9 cellular contexts compared by ENCODE assay signal in the genomic region with DNA sequence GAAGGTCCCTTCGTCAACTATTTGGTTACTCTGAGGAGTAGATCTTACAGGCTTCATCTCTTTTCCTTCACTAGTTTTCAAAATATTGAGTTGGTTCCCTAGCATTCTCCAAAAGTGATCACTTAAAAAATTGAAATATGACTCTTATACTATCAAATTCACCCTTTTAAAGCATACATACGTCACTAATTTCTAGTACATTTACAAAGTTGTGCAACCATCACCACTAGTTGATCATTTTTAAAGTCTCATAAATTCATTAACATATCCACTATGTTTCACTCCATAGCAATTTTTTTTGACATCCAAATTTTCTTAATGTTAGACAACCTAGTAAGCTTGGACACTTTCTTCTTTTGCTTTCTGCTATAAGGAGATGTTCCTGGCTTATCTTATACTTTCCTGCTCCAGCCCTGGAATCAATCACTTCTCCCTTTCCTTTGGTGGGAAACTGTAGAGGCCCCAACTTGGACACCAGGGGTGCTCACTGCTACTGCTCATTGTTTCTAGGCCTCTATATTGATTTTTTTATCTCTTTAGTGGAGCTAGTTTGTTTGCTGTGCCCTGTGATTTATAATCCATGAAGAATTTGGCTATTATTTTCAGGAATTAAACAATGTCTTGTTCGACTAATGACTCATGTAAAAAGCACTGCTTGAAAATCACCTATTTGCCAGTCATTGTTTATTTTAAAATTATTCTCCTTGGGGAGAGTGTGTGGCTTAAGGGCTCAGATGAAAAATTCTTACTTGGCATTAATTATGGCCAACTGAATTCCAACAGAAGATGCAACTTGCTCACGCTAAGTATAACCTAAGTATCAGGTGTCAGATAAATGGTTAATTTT. TPM values are rescaled to one million over a fixed set of nuclear protein-coding genes. Genes with fewer than 3 reads are reported as not detected.
DNase-seq lines count a peak whose midpoint lies in the region; ATAC-seq, FAIRE-seq and TF ChIP-seq lines count a peak whose summit lies in the region.
"Had no signal": no experiment of that assay in that cellular context is flagged by ENCODE, and none has a peak within 500 bp of the region (broad histone marks: within the 10 kb centered on the region; RNA-seq: fewer than 3 reads in every experiment).

No MANE protein-coding gene starts in this region.

- peaks cover 11% of the 10 kb centered on the region for H3K79me2 ChIP-seq in K562 (ENCODE audit: control insufficient read depth, insufficient read depth, low read length)

- TF ChIP-seq POLR2A in K562 (conservative IDR thresholded peaks at IDR 0.05), result no peak

- H3K27me3 Mint-ChIP-seq in natural killer cell treated with Interleukin-12 subunit alpha and Interleukin-12 subunit beta and Interleukin-15 and Interleukin-18, amount 100 ng/mL, for 72 hours, result no peaks in the 10 kb centered on the region

- no peak for TF ChIP-seq CTCF in K562 (IDR thresholded peaks at IDR 0.05 in 2 of 3, conservative IDR thresholded peaks at IDR 0.05 in 1 of 3; ENCODE audit: insufficient read depth in 2 of 3, low read depth in 1 of 3, low read length in 3 of 3)

- in situ Hi-C loops in K562 (cut with MboI), result no loop called here

- peak overlapping the region; percentile 39 for H3K4me3 Mint-ChIP-seq in natural killer cell treated with Interleukin-12 subunit alpha and Interleukin-12 subunit beta and Interleukin-15 and Interleukin-18, amount 100 ng/mL, for 72 hours

- ATAC-seq in K562, result no peak
- no peak for ATAC-seq in natural killer cell treated with Interleukin-12 subunit alpha and Interleukin-12 subunit beta and Interleukin-15 and Interleukin-18, amount 100 ng/mL, for 72 hours
- no peak for ATAC-seq in HG03280 (IDR thresholded peaks at IDR 0.05; ENCODE audit: unreplicated experiment)

- no peak for FAIRE-seq in K562 (lab: Jason Lieb, UNC)

- H3K4me3 ChIP-seq in K562, result no peak overlapping the region

- H3K36me3 ChIP-seq in K562 (ENCODE audit: control insufficient read depth, insufficient read depth, low read length), result no peaks in the 10 kb centered on the region

- no peaks in the 10 kb centered on the region for H4K20me1 ChIP-seq in K562 (replicated peaks; ENCODE audit: control insufficient read depth, insufficient read depth, low read length)

- H3K4me1 ChIP-seq in K562 (replicated peaks in 1 of 2; ENCODE audit: control insufficient read depth in 2 of 2, insufficient read depth in 2 of 2, low read length in 2 of 2), result peaks cover 5 to 6% of the 10 kb centered on the region in 2 experiments; a peak in 3 of 5 replicates

- H3K9me3 Mint-ChIP-seq in natural killer cell treated with Interleukin-12 subunit alpha and Interleukin-12 subunit beta and Interleukin-15 and Interleukin-18, amount 100 ng/mL, for 72 hours, result no peaks in the 10 kb centered on the region

- TF ChIP-seq RAD21 in K562 (CRISPR knock-in tag; conservative IDR thresholded peaks at IDR 0.05 in 1 of 2, IDR thresholded peaks at IDR 0.05 in 1 of 2), result no peak

- peak overlapping the region in 1 of 2 donors; percentile 85 for H3K27ac Mint-ChIP-seq in natural killer cell treated with Interleukin-12 subunit alpha and Interleukin-12 subunit beta and Interleukin-15 and Interleukin-18, amount 100 ng/mL, for 72 hours

- H3K36me3 Mint-ChIP-seq in natural killer cell treated with Interleukin-12 subunit alpha and Interleukin-12 subunit beta and Interleukin-15 and Interleukin-18, amount 100 ng/mL, for 72 hours, result no peaks in the 10 kb centered on the region

- H3K9ac ChIP-seq in K562 (ENCODE audit: insufficient read depth in 1 of 2, low read depth in 2 of 2, low read length in 2 of 2), result no peak overlapping the region

- H3K4me2 ChIP-seq in K562 (ENCODE audit: insufficient read depth, low read length), result no peak overlapping the region

- H3K9me3 ChIP-seq in K562 (replicated peaks; ENCODE audit: control insufficient read depth, insufficient read depth, low read depth, low read length), result no peaks in the 10 kb centered on the region

- CTCF ChIA-PET in HEK293T (lab: Yijun Ruan, JAX) (no interaction called here), K562 (lab: Yijun Ruan, JAX; ENCODE audit: low intra/inter-chr PET ratio) (no interaction called here)

- H3K9me1 ChIP-seq in K562 (ENCODE audit: control insufficient read depth, insufficient read depth, low read length), result no peaks in the 10 kb centered on the region

- peaks cover 17 to 27% of the 10 kb centered on the region in 2 donors for H3K4me1 Mint-ChIP-seq in natural killer cell treated with Interleukin-12 subunit alpha and Interleukin-12 subunit beta and Interleukin-15 and Interleukin-18, amount 100 ng/mL, for 72 hours (ENCODE audit: low read depth in 2 of 2)

- no TSS peak for BruUV-seq in K562 (replicated peaks; lab: Mats Ljungman, UMichigan)

- H3K27ac ChIP-seq in K562 (ENCODE audit: extremely low read depth, low read depth, low read length), result no peak overlapping the region

- WGBS in K562 (ENCODE audit: insufficient coverage, low coverage, missing lambda C conversion rate), result 73% methylated on average over 4 of the region's 4 CpGs

- POLR2A ChIA-PET in HEK293T (lab: Yijun Ruan, JAX) (interaction anchor here (0.7 to 1.0 kb wide), 3 partner anchors 21 to 1959 kb away, joined by 3 to 4 read pairs (median 3); partner anchors contain the start of gene EIF2S3), K562 (lab: Yijun Ruan, JAX) (interaction anchor here (1.1 kb wide), 1 partner anchor 120 kb away, joined by 3 read pairs; no protein-coding TSS in a partner anchor)

- no peak for TF ChIP-seq EP300 in K562 (IDR thresholded peaks at IDR 0.05; ENCODE audit: low read length)

- intact Hi-C loops in K562 (cut with micrococcal nuclease), result no loop called here

- no peaks in the 10 kb centered on the region for H3K27me3 ChIP-seq in K562 (ENCODE audit: control insufficient read depth in 2 of 2, insufficient read depth in 2 of 2, low read length in 2 of 2)

- DNase-seq in AG08396 (ENCODE audit: low spot score) (peak; percentile 34), HEK293T (ENCODE audit: extremely low spot score) (no peak), K562 (ENCODE audit: extremely low read depth in 1 of 4, low spot score in 3 of 4) (peak in 1 of 4 experiments; percentile 14), NK-92 (lab: John Stamatoyannopoulos, UW; ENCODE audit: unreplicated experiment) (no peak), NOMO-1 treated with DMSO at 0.1 percent for 48 hours (lab: John Stamatoyannopoulos, UW; ENCODE audit: unreplicated experiment) (no peak), NCI-H524 treated with DMSO at 0.1 percent for 48 hours (lab: John Stamatoyannopoulos, UW) (no peak)
- DNase-seq in natural killer cell treated with Interleukin-12 subunit alpha and Interleukin-12 subunit beta and Interleukin-15 and Interleukin-18, amount 100 ng/mL, for 72 hours (ENCODE audit: low spot score), result no peak
- DNase-seq: aorta had no signal

- H2AFZ ChIP-seq in K562 (ENCODE audit: low read depth, low read length), result no peak overlapping the region

TF ChIP-seq in HEK293T, 16 proteins besides CTCF, POLR2A, EP300 and RAD21 (continues in another document):
- TF ChIP-seq LEF1 (IDR thresholded peaks at IDR 0.05; ENCODE audit: borderline replicate concordance), result 0 out of 2 replicates have a peak, but pooled peaks have one; percentile 17
- TF ChIP-seq BHLHE40 (IDR thresholded peaks at IDR 0.05; ENCODE audit: borderline replicate concordance), result no peak
- no peak for TF ChIP-seq HDGF (IDR thresholded peaks at IDR 0.05; ENCODE audit: borderline replicate concordance)
- peak; percentile 48 for TF ChIP-seq PKNOX1 (IDR thresholded peaks at IDR 0.05)

TF ChIP-seq in K562, 482 proteins besides CTCF, POLR2A, EP300 and RAD21 (continues in another document):
- peak; percentile 48; the same call in 1 of the 2 replicates for TF ChIP-seq CEBPB (tag; IDR thresholded peaks at IDR 0.05)
- TF ChIP-seq ZNF316 (IDR thresholded peaks at IDR 0.05), result peak; percentile 33

RNA-seq across cellular contexts. Expression of gene ZFX, which starts 4.0 kb away (rescaled TPM):
- 40.4 and 55.0 TPM in 2 replicates for total RNA-seq in K562 (2011; cell fraction: chromatin; rRNA removed; ENCODE audit: low replicate concordance)
- total RNA-seq in K562 (2011; cell fraction: nucleolus; rRNA removed), result 17.5 and 22.0 TPM in 2 replicates
- 25.4 and 31.0 TPM in 2 replicates for total RNA-seq in K562 (2011; cell fraction: nucleoplasm; rRNA removed)
- total RNA-seq in K562 (2014; rRNA removed) (11.4 and 12.0 TPM in 2 replicates), K562 (2014; rRNA removed; fragmentation: Illumina TruSeq; extraction: Trizol) (20.2 and 24.8 TPM in 2 replicates), K562 (2015; rRNA removed; fragmentation: Illumina TruSeq; extraction: Trizol) (20.3 and 23.1 TPM in 2 replicates), K562 (2021) (24.0 and 25.2 TPM in 2 replicates)
- polyA plus RNA-seq in K562 (2011; rRNA removed) (13.6 and 13.7 TPM in 2 replicates), K562 (2014; fragmentation: Illumina TruSeq; extraction: Trizol) (7.7 and 8.4 TPM in 2 replicates), K562 (2014; fragmentation: Nextera tagmentation; extraction: Ambion mirVana) (1 to 10 TPM; 5.3 to 9.9 TPM), K562 (2014; rRNA removed) (6.1 and 7.7 TPM in 2 replicates)
- polyA plus RNA-seq in K562 (2011; cell fraction: cytosol; rRNA removed), result 2.8 and 6.1 TPM in 2 replicates
- polyA plus RNA-seq in K562 (2011; cell fraction: nucleus; rRNA removed), result 11.4 and 13.8 TPM in 2 replicates
- polyA plus RNA-seq in K562 (2012), result 6.3 and 8.7 TPM in 2 replicates
- polyA minus RNA-seq in K562 (2011; rRNA and poly(A)+ RNA removed), result 88.2 and 103 TPM in 2 replicates
- polyA minus RNA-seq in K562 (2011; cell fraction: cytosol; rRNA and poly(A)+ RNA removed), result 21.0 and 24.4 TPM in 2 replicates
- polyA minus RNA-seq in K562 (2011; cell fraction: nucleus; rRNA and poly(A)+ RNA removed), result 15.1 and 21.5 TPM in 2 replicates
- 10 to 100 TPM; 57.7 to 78.1 TPM for total RNA-seq in natural killer cell treated with Interleukin-12 subunit alpha and Interleukin-12 subunit beta and Interleukin-15 and Interleukin-18, amount 100 ng/mL, for 72 hours
